ENCODE assay signal across 17 cellular contexts in genomic region chr10:3111626-3112220, GRCh38. TPM values are rescaled to one million over a fixed set of nuclear protein-coding genes. Genes with fewer than 3 reads are reported as not detected.
DNase-seq lines count a peak whose midpoint lies in the region; ATAC-seq and TF ChIP-seq lines count a peak whose summit lies in the region.
"Had no signal": no experiment of that assay in that cellular context is flagged by ENCODE, and none has a peak within 500 bp of the region (broad histone marks: within the 10 kb centered on the region; RNA-seq: fewer than 3 reads in every experiment).

No MANE protein-coding gene starts in this region.

- H3K9me3 Mint-ChIP-seq in brain: peaks cover 0 to 2% (median 0%) of the 10 kb centered on the region in 5 experiments
- H3K9me3 Mint-ChIP-seq: activated CD4-positive, alpha-beta memory T cell treated with anti-CD3 and anti-CD28 coated beads, Interleukin-2, amount 10 ng/mL, durations not matched to agents 7 days and 5 days; activated naive CD8-positive, alpha-beta T cell treated with anti-CD3 and anti-CD28 coated beads, Interleukin-2, amount 10 ng/mL, durations not matched to agents 7 days and 5 days; activated T-helper 1 cell treated with anti-CD3 and anti-CD28 coated beads, Interleukin-12 subunit alpha, Interleukin-12 subunit beta, Interleukin-2, Interleukin-4 antibody, amounts not matched to agents 30 ng/mL and 10 ng/mL and 1 ng/mL, durations not matched to agents 14 hours and 24 hours and 36 hours; stimulated activated naive CD8-positive, alpha-beta T cell treated with anti-CD3 and anti-CD28 coated beads, Interleukin-15, Interleukin-2, amounts not matched to agents 100 ng/mL and 50 ng/mL, for 24 hours had no signal

- peak overlapping the region; percentile 84 for H3K27ac ChIP-seq in OCI-LY1 (ENCODE audit: low read depth, low read length, poor library complexity, severe bottlenecking)
- peak overlapping the region; percentile 69 for H3K27ac ChIP-seq in psoas muscle
- H3K27ac ChIP-seq: upper lobe of right lung had no signal

- no peak overlapping the region for H2AFZ ChIP-seq in OCI-LY1 (ENCODE audit: low read length)

- 23 to 29% (median 27%) methylated on average over 15 of the region's 15 CpGs for WGBS in psoas muscle, 3 donors

- no peak overlapping the region for H3K4me3 Mint-ChIP-seq in brain
- H3K4me3 Mint-ChIP-seq: activated CD4-positive, alpha-beta memory T cell treated with anti-CD3 and anti-CD28 coated beads, Interleukin-2, amount 10 ng/mL, durations not matched to agents 7 days and 5 days; activated naive CD8-positive, alpha-beta T cell treated with anti-CD3 and anti-CD28 coated beads, Interleukin-2, amount 10 ng/mL, durations not matched to agents 7 days and 5 days; activated T-helper 1 cell treated with anti-CD3 and anti-CD28 coated beads, Interleukin-12 subunit alpha, Interleukin-12 subunit beta, Interleukin-2, Interleukin-4 antibody, amounts not matched to agents 30 ng/mL and 10 ng/mL and 1 ng/mL, durations not matched to agents 14 hours and 24 hours and 36 hours; stimulated activated naive CD8-positive, alpha-beta T cell treated with anti-CD3 and anti-CD28 coated beads, Interleukin-15, Interleukin-2, amounts not matched to agents 100 ng/mL and 50 ng/mL, for 24 hours had no signal

- H3K9ac ChIP-seq in OCI-LY1 (ENCODE audit: low read length): no peak overlapping the region

- H3F3A ChIP-seq in OCI-LY1 (ENCODE audit: insufficient read depth, low read length): no peaks in the 10 kb centered on the region

- no peak overlapping the region for H3K4me2 ChIP-seq in OCI-LY1 (ENCODE audit: low read length)

- H3K9me2 ChIP-seq in OCI-LY1 (ENCODE audit: low read depth, low read length): no peaks in the 10 kb centered on the region

- H4K20me1 ChIP-seq in OCI-LY1 (ENCODE audit: insufficient read depth, low read length): no peaks in the 10 kb centered on the region

- H3K27ac Mint-ChIP-seq in brain: peak overlapping the region in 4 of 5 experiments; percentile 43 to 79 (median 54)
- H3K27ac Mint-ChIP-seq: activated CD4-positive, alpha-beta memory T cell treated with anti-CD3 and anti-CD28 coated beads, Interleukin-2, amount 10 ng/mL, durations not matched to agents 7 days and 5 days; activated naive CD8-positive, alpha-beta T cell treated with anti-CD3 and anti-CD28 coated beads, Interleukin-2, amount 10 ng/mL, durations not matched to agents 7 days and 5 days; activated T-helper 1 cell treated with anti-CD3 and anti-CD28 coated beads, Interleukin-12 subunit alpha, Interleukin-12 subunit beta, Interleukin-2, Interleukin-4 antibody, amounts not matched to agents 30 ng/mL and 10 ng/mL and 1 ng/mL, durations not matched to agents 14 hours and 24 hours and 36 hours; stimulated activated naive CD8-positive, alpha-beta T cell treated with anti-CD3 and anti-CD28 coated beads, Interleukin-15, Interleukin-2, amounts not matched to agents 100 ng/mL and 50 ng/mL, for 24 hours had no signal

- H3K9me3 ChIP-seq in OCI-LY1 (ENCODE audit: low read length) (no peaks in the 10 kb centered on the region), psoas muscle (no peaks in the 10 kb centered on the region)
- H3K9me3 ChIP-seq: upper lobe of right lung had no signal

- peaks cover 26% of the 10 kb centered on the region for H3K4me1 Mint-ChIP-seq in brain
- H3K4me1 Mint-ChIP-seq: activated CD4-positive, alpha-beta memory T cell treated with anti-CD3 and anti-CD28 coated beads, Interleukin-2, amount 10 ng/mL, durations not matched to agents 7 days and 5 days; activated naive CD8-positive, alpha-beta T cell treated with anti-CD3 and anti-CD28 coated beads, Interleukin-2, amount 10 ng/mL, durations not matched to agents 7 days and 5 days had no signal

- intact Hi-C loops in left cardiac atrium (cut with DNase I) (no loop called here), psoas muscle (cut with DNase I) (no loop called here)

- peaks cover 87% of the 10 kb centered on the region for H3K36me3 ChIP-seq in OCI-LY1 (ENCODE audit: insufficient read depth, low read length)
- peaks cover 0 to 43% of the 10 kb centered on the region in 2 donors for H3K36me3 ChIP-seq in psoas muscle (ENCODE audit: insufficient read depth in 1 of 2, low read depth in 1 of 2)

- H3K4me1 ChIP-seq in OCI-LY1 (ENCODE audit: insufficient read depth, low read length, severe bottlenecking): peaks cover 19% of the 10 kb centered on the region
- H3K4me1 ChIP-seq in psoas muscle: peaks cover 36% of the 10 kb centered on the region
- H3K4me1 ChIP-seq: upper lobe of right lung had no signal

- H3K36me3 Mint-ChIP-seq in brain: peaks cover 90% of the 10 kb centered on the region

- TF ChIP-seq CTCF in OCI-LY1 (IDR thresholded peaks at IDR 0.05; ENCODE audit: low read length): no peak
- TF ChIP-seq CTCF in brain (conservative IDR thresholded peaks at IDR 0.05): no peak
- TF ChIP-seq CTCF in psoas muscle (IDR thresholded peaks at IDR 0.05): no peak

- no peaks in the 10 kb centered on the region for H3K79me2 ChIP-seq in OCI-LY1 (ENCODE audit: insufficient read depth, low read length)

- ATAC-seq in left cardiac atrium (peak; percentile 46 to 62), psoas muscle (peak; percentile 52 to 67 (median 56)), HG03442 (IDR thresholded peaks at IDR 0.05; ENCODE audit: unreplicated experiment) (no peak)
- ATAC-seq: Panc1, upper lobe of right lung had no signal

- H3K27me3 Mint-ChIP-seq in brain: peaks cover 3% of the 10 kb centered on the region
- H3K27me3 Mint-ChIP-seq: activated CD4-positive, alpha-beta memory T cell treated with anti-CD3 and anti-CD28 coated beads, Interleukin-2, amount 10 ng/mL, durations not matched to agents 7 days and 5 days; activated naive CD8-positive, alpha-beta T cell treated with anti-CD3 and anti-CD28 coated beads, Interleukin-2, amount 10 ng/mL, durations not matched to agents 7 days and 5 days; stimulated activated naive CD8-positive, alpha-beta T cell treated with anti-CD3 and anti-CD28 coated beads, Interleukin-15, Interleukin-2, amounts not matched to agents 100 ng/mL and 50 ng/mL, for 24 hours had no signal

- H3K27me3 ChIP-seq in OCI-LY1 (ENCODE audit: insufficient read depth, low read length): no peaks in the 10 kb centered on the region
- H3K27me3 ChIP-seq in psoas muscle (ENCODE audit: insufficient read depth in 3 of 3, low read length in 2 of 3): no peaks in the 10 kb centered on the region
- H3K27me3 ChIP-seq: upper lobe of right lung had no signal

- DNase-seq in left cardiac atrium: no peak
- DNase-seq in psoas muscle: peak; percentile 77 to 86
- DNase-seq in pons (ENCODE audit: low spot score): no peak
- DNase-seq in T-helper 2 cell: no peak
- no peak for DNase-seq in A172 (ENCODE audit: low spot score)
- DNase-seq: activated CD4-positive, alpha-beta memory T cell treated with anti-CD3 and anti-CD28 coated beads, Interleukin-2, amount 10 ng/mL, durations not matched to agents 7 days and 5 days; activated naive CD8-positive, alpha-beta T cell treated with anti-CD3 and anti-CD28 coated beads, Interleukin-2, amount 10 ng/mL, durations not matched to agents 7 days and 5 days; DND-41; NCI-H2029 treated with DMSO at 0.1 percent for 48 hours; NCI-H526; upper lobe of right lung had no signal

- H3K4me3 ChIP-seq in OCI-LY1 (ENCODE audit: low read depth, low read length, poor library complexity, severe bottlenecking): no peak overlapping the region
- peak overlapping the region; percentile 8 for H3K4me3 ChIP-seq in psoas muscle
- H3K4me3 ChIP-seq: upper lobe of right lung had no signal

RNA-seq across cellular contexts. Expression of gene PFKP, which starts 44.4 kb away (rescaled TPM):
- polyA plus RNA-seq in brain (ENCODE audit: insufficient read depth, low read depth, low replicate concordance) (167 TPM), psoas muscle (10 to 100 TPM; 12.2 to 87.6 (median 33.1) TPM)
- total RNA-seq in left cardiac atrium (100 to 1,000 TPM in 1 of 2 donors, 10 to 100 TPM in 1; 81.1 to 129 TPM), psoas muscle (100 to 1,000 TPM in 1 of 4 donors, 10 to 100 TPM in 3; 12.4 to 104 (median 56.4) TPM)
- 233 and 244 TPM in 2 replicates for total RNA-seq in A172 (2014; rRNA removed; shearing (Covaris generic))

Comparison
In these comparisons a context has a peak if more than half of its experiments do, and no peak if none do; other contexts are left out.
1. DNase-seq: peak in psoas muscle (2 of 2); none in left cardiac atrium (single experiment), pons (single experiment), T-helper 2 cell (0 of 5) and A172 (single experiment).